ENCODE assay signal across 29 cellular contexts in the genomic region with DNA sequence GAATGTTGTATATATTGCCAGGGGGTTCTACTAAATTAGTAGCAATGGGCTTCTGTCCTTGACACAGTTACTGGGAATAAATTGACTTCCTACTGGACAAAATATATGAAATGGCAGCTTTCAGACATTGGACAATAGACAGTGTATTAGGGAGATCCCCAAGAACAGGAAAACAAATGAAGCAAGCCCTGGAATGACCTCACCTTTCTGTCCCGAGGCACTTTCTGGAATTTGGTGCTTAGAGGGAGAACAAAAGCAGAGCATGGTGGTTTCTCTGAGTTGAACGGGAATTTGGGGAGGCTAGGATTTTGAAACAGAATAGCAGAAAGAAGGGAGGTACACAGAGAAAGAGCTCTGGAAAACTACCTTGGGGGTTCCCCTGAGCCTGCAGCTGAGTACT.
"Had no signal": no experiment of that assay in that cellular context is flagged by ENCODE, and none has a peak within 500 bp of the region (broad histone marks: within the 10 kb centered on the region; RNA-seq: fewer than 3 reads in every experiment).

No MANE protein-coding gene starts in this region.

- H3K27me3 ChIP-seq: brain microvascular endothelial cell, suprapubic skin, tibial artery had no signal

- DNase-seq: activated CD4-positive, alpha-beta T cell treated with anti-CD3 and anti-CD28 coated beads, Interleukin-2, amount 50 U/mL, for 1 hour; activated CD8-positive, alpha-beta T cell treated with anti-CD3 and anti-CD28 coated beads for 36 hours; activated gamma-delta T cell treated with Interleukin-2 at 50 U/mL for 16 hours; activated naive CD4-positive, alpha-beta T cell treated with anti-CD3 and anti-CD28 coated beads, Interleukin-2, amount 50 U/mL, for 16 hours; activated T-cell treated with anti-CD3 and anti-CD28 coated beads, Interleukin-2, amount 50 U/mL, for 4 hours; amniotic stem cell; brain microvascular endothelial cell; caudate nucleus; cortex of kidney; effector memory CD8-positive, alpha-beta T cell; foreskin fibroblast; head of caudate nucleus; hippocampal formation; immature natural killer cell; left ventricle myocardium inferior; naive B cell; nephron progenitor cell; occipital lobe; right cardiac atrium; stimulated activated CD4-positive, alpha-beta T cell treated with anti-CD3 and anti-CD28 coated beads, Interleukin-15, amount 100 ng/mL, for 24 hours; stimulated activated CD4-positive, alpha-beta T cell treated with anti-CD3 and anti-CD28 coated beads, Interleukin-2, amount 100 ng/mL, for 24 hours; stimulated activated naive CD4-positive, alpha-beta T cell; T-helper 2 cell; tibial artery had no signal

- ATAC-seq: activated CD8-positive, alpha-beta T cell treated with anti-CD3 and anti-CD28 coated beads for 36 hours; activated T-cell treated with anti-CD3 and anti-CD28 coated beads, Interleukin-2, amount 50 U/mL, for 4 hours; activated T-helper 17 cell treated with anti-CD3 and anti-CD28 coated beads, Interleukin-2, amount 50 U/mL, for 72 hours; effector memory CD8-positive, alpha-beta T cell; esophagus mucosa; right cardiac atrium; WTC11 had no signal

- H3K27ac ChIP-seq: brain microvascular endothelial cell, left ventricle myocardium inferior, suprapubic skin, tibial artery had no signal

- H3K4me1 ChIP-seq: left ventricle myocardium inferior, suprapubic skin, tibial artery had no signal

- H3K36me3 ChIP-seq: brain microvascular endothelial cell, left ventricle myocardium inferior, suprapubic skin, tibial artery had no signal

- H3K9me3 ChIP-seq: left ventricle myocardium inferior, suprapubic skin, tibial artery had no signal

- H3K4me3 ChIP-seq: left ventricle myocardium inferior, lung, suprapubic skin, tibial artery had no signal
